In genomic region chr11:105296386-105296785, GRCh38 we compare ENCODE assay signal across 33 cellular contexts.
"Had no signal": no experiment of that assay in that cellular context is flagged by ENCODE, and none has a peak within 500 bp of the region (broad histone marks: within the 10 kb centered on the region; RNA-seq: fewer than 3 reads in every experiment).

No MANE protein-coding gene starts in this region.

- DNase-seq: Karpas-422, Kasumi-1, MG63, MM.1S, MV-4-11, NCI-H1048, NCI-H1092, NCI-H1092 treated with DMSO at 0.1 percent for 48 hours, NCI-H1105, NCI-H1105 treated with DMSO at 0.1 percent for 48 hours, NCI-H1417, NCI-H1417 treated with DMSO at 0.1 percent for 48 hours, NCI-H1436 treated with DMSO at 0.1 percent for 48 hours, NCI-H146, NCI-H1694, NCI-H1694 treated with DMSO at 0.1 percent for 48 hours, NCI-H187, NCI-H187 treated with DMSO at 0.1 percent for 48 hours, NCI-H1930, NCI-H2029, NCI-H2029 treated with DMSO at 0.1 percent for 48 hours, NCI-H2081, NCI-H2081 treated with DMSO at 0.1 percent for 48 hours, NCI-H2107, NCI-H2171, NCI-H2171 treated with DMSO at 0.1 percent for 48 hours, NCI-H2227 treated with DMSO at 0.1 percent for 48 hours, NCI-H345, NCI-H446, NCI-H446 treated with DMSO at 0.1 percent for 48 hours, NCI-H510A, NCI-H510A treated with DMSO at 0.1 percent for 48 hours had no signal

- H3K36me3 ChIP-seq: MG63 had no signal

- H3K9me3 ChIP-seq: MG63 had no signal

- H3K27me3 ChIP-seq: MG63 had no signal

- H3K4me2 ChIP-seq: KMS-11 had no signal

- H3K4me3 ChIP-seq: MG63 had no signal

- H3K27ac ChIP-seq: KMS-11 had no signal

- H3K9ac ChIP-seq: KMS-11 had no signal
